Comparison of ENCODE assay signal across 8 cellular contexts in the genomic region with DNA sequence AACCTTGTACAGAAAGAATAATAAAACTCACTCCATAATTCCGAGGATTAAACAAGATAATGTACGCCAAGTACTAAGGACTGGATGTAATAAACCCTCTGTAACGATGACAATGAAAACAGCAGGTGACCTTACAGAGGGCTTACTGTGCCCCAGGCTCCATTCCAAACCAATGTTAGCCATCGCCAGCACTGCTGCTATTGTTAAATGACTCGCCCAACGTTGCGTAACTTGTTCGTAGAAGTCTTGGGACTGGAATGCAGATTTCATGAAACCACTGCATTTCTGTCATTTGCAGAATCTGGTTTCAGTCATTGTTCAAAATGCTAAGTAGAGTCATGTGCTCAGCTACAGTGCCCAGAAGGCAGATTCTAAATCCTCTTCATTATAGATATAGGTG. TPM values are rescaled to one million over a fixed set of nuclear protein-coding genes. Genes with fewer than 3 reads are reported as not detected.
DNase-seq lines count a peak whose midpoint lies in the region; ATAC-seq and TF ChIP-seq lines count a peak whose summit lies in the region.

No MANE protein-coding gene starts in this region.

- H3K36me3 ChIP-seq in BE2C (peaks cover 23% of the 10 kb centered on the region), adipocyte (ENCODE audit: control insufficient read depth, insufficient read depth, low read length, severe bottlenecking) (no peaks in the 10 kb centered on the region), aorta (ENCODE audit: control insufficient read depth in 1 of 2, insufficient read depth in 2 of 2, low read length in 1 of 2) (no peaks in the 10 kb centered on the region)

- H3K4me3 ChIP-seq in BE2C (ENCODE audit: low read depth, low read length) (no peak overlapping the region), adipocyte (ENCODE audit: low read length) (peak overlapping the region; percentile 61), aorta (ENCODE audit: low read length in 2 of 2) (no peak overlapping the region)

- peak; percentile 80 for ATAC-seq in aorta (ENCODE audit: low FRiP score)
- ATAC-seq in GM19467 (IDR thresholded peaks at IDR 0.05; ENCODE audit: unreplicated experiment) = no peak

- H3K9ac ChIP-seq in adipocyte (ENCODE audit: low read length) = peak overlapping the region; percentile 68

- intact Hi-C loops in aorta (cut with DNase I) = no loop called here

- TF ChIP-seq CTCF in BE2C (IDR thresholded peaks at IDR 0.05; ENCODE audit: low read depth, low read length) = no peak

- peaks cover 19% of the 10 kb centered on the region for H3K4me1 ChIP-seq in BE2C
- H3K4me1 ChIP-seq in adipocyte (ENCODE audit: control insufficient read depth, insufficient read depth, low read length) = peaks cover 36% of the 10 kb centered on the region
- H3K4me1 ChIP-seq in aorta (ENCODE audit: control insufficient read depth in 1 of 2, insufficient read depth in 2 of 2, low read length in 2 of 2) = no peaks in the 10 kb centered on the region

- H3K9me3 ChIP-seq in BE2C = no peaks in the 10 kb centered on the region
- no peaks in the 10 kb centered on the region for H3K9me3 ChIP-seq in adipocyte (ENCODE audit: control insufficient read depth, low read length)
- peaks cover 6% of the 10 kb centered on the region for H3K9me3 ChIP-seq in aorta (ENCODE audit: control insufficient read depth, low read length)

- H3K27ac ChIP-seq in aorta (ENCODE audit: low read depth in 1 of 2, low read length in 2 of 2) = no peak overlapping the region

- H3K27me3 ChIP-seq in BE2C = no peaks in the 10 kb centered on the region
- no peaks in the 10 kb centered on the region for H3K27me3 ChIP-seq in adipocyte (replicated peaks; ENCODE audit: control insufficient read depth, insufficient read depth, low read length)
- H3K27me3 ChIP-seq in aorta (ENCODE audit: control insufficient read depth in 1 of 2, insufficient read depth in 2 of 2, low read length in 1 of 2) = peaks cover 0 to 2% of the 10 kb centered on the region in 2 donors

- peak; percentile 59 for DNase-seq in BE2C
- peak; percentile 95 for DNase-seq in HS-5 (ENCODE audit: low read depth)
- DNase-seq in adipocyte (ENCODE audit: low read depth) = peak; percentile 98
- peak; percentile 19 for DNase-seq in kidney glomerular epithelial cell (lab: John Stamatoyannopoulos, UW)
- peak; percentile 77 to 81 for DNase-seq in aorta
- no peak for DNase-seq in putamen (ENCODE audit: low spot score)
- DNase-seq in occipital lobe (lab: John Stamatoyannopoulos, UW) = no peak

- WGBS in aorta, 2 donors = 72 to 76% methylated on average over 8 of the region's 8 CpGs

RNA-seq across cellular contexts. Expression of a gene that starts 0.7 kb away (rescaled TPM):
- polyA plus RNA-seq in BE2C (2012; ENCODE audit: insufficient read depth, insufficient read length, low read depth) = 6.8 TPM
- total RNA-seq in aorta = 10 to 100 TPM; 10.4 to 20.5 TPM
- polyA plus RNA-seq in aorta = 1 to 10 TPM in 1 of 2 donors, under 1 TPM in 1; 0.03 to 2.3 TPM
- total RNA-seq in occipital lobe = 38.8 TPM

Comparison
In these comparisons a context has a peak if more than half of its experiments do, and no peak if none do; other contexts are left out.
1. DNase-seq: peak in BE2C (single experiment), HS-5 (single experiment), adipocyte (single experiment), kidney glomerular epithelial cell (single experiment) and aorta (2 of 2); none in putamen (single experiment) and occipital lobe (single experiment).